21 cellular contexts compared by ENCODE assay signal in genomic region chr12:23561536-23561935, GRCh38.
"Had no signal": no experiment of that assay in that cellular context is flagged by ENCODE, and none has a peak within 500 bp of the region (broad histone marks: within the 10 kb centered on the region; RNA-seq: fewer than 3 reads in every experiment).

No MANE protein-coding gene starts in this region.

- H3K4me3 Mint-ChIP-seq: activated CD4-positive, alpha-beta memory T cell treated with anti-CD3 and anti-CD28 coated beads for 36 hours; activated naive CD4-positive, alpha-beta T cell treated with anti-CD3 and anti-CD28 coated beads for 36 hours; immature natural killer cell; stimulated activated naive B cell treated with anti-CD40 and anti-IgM and Interleukin-4, amounts not matched to agents 10 μg/mL and 1 μg/mL and 100 μg/mL, for 72 hours had no signal

- H3K36me3 ChIP-seq: lower lobe of right lung, uterus had no signal

- H3K4me1 ChIP-seq: lower lobe of right lung, testis, uterus had no signal

- DNase-seq: activated CD4-positive, alpha-beta memory T cell treated with anti-CD3 and anti-CD28 coated beads for 36 hours; activated CD4-positive, alpha-beta T cell treated with anti-CD3 and anti-CD28 coated beads for 48 hours; activated naive CD4-positive, alpha-beta T cell treated with anti-CD3 and anti-CD28 coated beads for 36 hours; activated T-cell treated with anti-CD3 and anti-CD28 coated beads, Interleukin-2, amount 50 U/mL, for 48 hours; amygdala; cerebellar nuclear complex; cortex of kidney; foreskin fibroblast; immature natural killer cell; lower lobe of right lung; mucosa of descending colon; nucleus accumbens; small intestine; stimulated activated CD4-positive, alpha-beta T cell treated with anti-CD3 and anti-CD28 coated beads, Interleukin-15, amount 100 ng/mL, for 24 hours; stimulated activated CD8-positive, alpha-beta memory T cell treated with anti-CD3 and anti-CD28 coated beads, Interleukin-4, amount 100 ng/mL, for 48 hours; stimulated activated naive B cell treated with anti-CD40 and anti-IgM and Interleukin-4, amounts not matched to agents 10 μg/mL and 1 μg/mL and 100 μg/mL, for 72 hours; testis; trophoblast cell; uterus had no signal

- H3K27ac ChIP-seq: lower lobe of right lung, testis, uterus had no signal

- ATAC-seq: left lobe of liver; lower lobe of right lung; mucosa of descending colon; sciatic nerve; stimulated activated naive B cell treated with anti-CD40 and anti-IgM and Interleukin-4, amounts not matched to agents 10 μg/mL and 1 μg/mL and 100 μg/mL, for 72 hours had no signal

- H3K36me3 Mint-ChIP-seq: activated CD4-positive, alpha-beta memory T cell treated with anti-CD3 and anti-CD28 coated beads for 36 hours; immature natural killer cell; stimulated activated naive B cell treated with anti-CD40 and anti-IgM and Interleukin-4, amounts not matched to agents 10 μg/mL and 1 μg/mL and 100 μg/mL, for 72 hours had no signal

- H3K9me3 ChIP-seq: lower lobe of right lung, mucosa of descending colon, testis, uterus had no signal

- H3K27me3 Mint-ChIP-seq: activated CD4-positive, alpha-beta memory T cell treated with anti-CD3 and anti-CD28 coated beads for 36 hours; stimulated activated naive B cell treated with anti-CD40 and anti-IgM and Interleukin-4, amounts not matched to agents 10 μg/mL and 1 μg/mL and 100 μg/mL, for 72 hours had no signal

- H3K4me1 Mint-ChIP-seq: immature natural killer cell; stimulated activated naive B cell treated with anti-CD40 and anti-IgM and Interleukin-4, amounts not matched to agents 10 μg/mL and 1 μg/mL and 100 μg/mL, for 72 hours had no signal

- H3K27ac Mint-ChIP-seq: activated CD4-positive, alpha-beta memory T cell treated with anti-CD3 and anti-CD28 coated beads for 36 hours; activated naive CD4-positive, alpha-beta T cell treated with anti-CD3 and anti-CD28 coated beads for 36 hours; immature natural killer cell; stimulated activated naive B cell treated with anti-CD40 and anti-IgM and Interleukin-4, amounts not matched to agents 10 μg/mL and 1 μg/mL and 100 μg/mL, for 72 hours had no signal

- H3K9me3 Mint-ChIP-seq: activated naive CD4-positive, alpha-beta T cell treated with anti-CD3 and anti-CD28 coated beads for 36 hours; stimulated activated naive B cell treated with anti-CD40 and anti-IgM and Interleukin-4, amounts not matched to agents 10 μg/mL and 1 μg/mL and 100 μg/mL, for 72 hours had no signal

- H3K4me3 ChIP-seq: lower lobe of right lung, mucosa of descending colon, testis, uterus had no signal

- H3K27me3 ChIP-seq: testis, uterus had no signal
